In genomic region chr1:54199765-54200518, GRCh38 we compare ENCODE assay signal across 1 cellular context.
TF ChIP-seq lines count a peak whose summit lies in the region.

TSS of gene CYB5RL (minus strand) at chr1:54200030. CDS start at chr1:54195616, 4,414 bp downstream.
TSS of gene MRPL37 (plus strand) at chr1:54200167. CDS start at chr1:54200244, 77 bp downstream.

TF ChIP-seq in GM12878, 131 proteins besides CTCF, POLR2A, EP300 and RAD21 (continued from another document and continues in another):
- TF ChIP-seq, protein P1, sequence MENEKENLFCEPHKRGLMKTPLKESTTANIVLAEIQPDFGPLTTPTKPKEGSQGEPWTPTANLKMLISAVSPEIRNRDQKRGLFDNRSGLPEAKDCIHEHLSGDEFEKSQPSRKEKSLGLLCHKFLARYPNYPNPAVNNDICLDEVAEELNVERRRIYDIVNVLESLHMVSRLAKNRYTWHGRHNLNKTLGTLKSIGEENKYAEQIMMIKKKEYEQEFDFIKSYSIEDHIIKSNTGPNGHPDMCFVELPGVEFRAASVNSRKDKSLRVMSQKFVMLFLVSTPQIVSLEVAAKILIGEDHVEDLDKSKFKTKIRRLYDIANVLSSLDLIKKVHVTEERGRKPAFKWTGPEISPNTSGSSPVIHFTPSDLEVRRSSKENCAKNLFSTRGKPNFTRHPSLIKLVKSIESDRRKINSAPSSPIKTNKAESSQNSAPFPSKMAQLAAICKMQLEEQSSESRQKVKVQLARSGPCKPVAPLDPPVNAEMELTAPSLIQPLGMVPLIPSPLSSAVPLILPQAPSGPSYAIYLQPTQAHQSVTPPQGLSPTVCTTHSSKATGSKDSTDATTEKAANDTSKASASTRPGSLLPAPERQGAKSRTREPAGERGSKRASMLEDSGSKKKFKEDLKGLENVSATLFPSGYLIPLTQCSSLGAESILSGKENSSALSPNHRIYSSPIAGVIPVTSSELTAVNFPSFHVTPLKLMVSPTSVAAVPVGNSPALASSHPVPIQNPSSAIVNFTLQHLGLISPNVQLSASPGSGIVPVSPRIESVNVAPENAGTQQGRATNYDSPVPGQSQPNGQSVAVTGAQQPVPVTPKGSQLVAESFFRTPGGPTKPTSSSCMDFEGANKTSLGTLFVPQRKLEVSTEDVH (IDR thresholded peaks at IDR 0.05; ENCODE audit: low read depth, partially characterized antibody), result no peak
- TF ChIP-seq, protein P2, sequence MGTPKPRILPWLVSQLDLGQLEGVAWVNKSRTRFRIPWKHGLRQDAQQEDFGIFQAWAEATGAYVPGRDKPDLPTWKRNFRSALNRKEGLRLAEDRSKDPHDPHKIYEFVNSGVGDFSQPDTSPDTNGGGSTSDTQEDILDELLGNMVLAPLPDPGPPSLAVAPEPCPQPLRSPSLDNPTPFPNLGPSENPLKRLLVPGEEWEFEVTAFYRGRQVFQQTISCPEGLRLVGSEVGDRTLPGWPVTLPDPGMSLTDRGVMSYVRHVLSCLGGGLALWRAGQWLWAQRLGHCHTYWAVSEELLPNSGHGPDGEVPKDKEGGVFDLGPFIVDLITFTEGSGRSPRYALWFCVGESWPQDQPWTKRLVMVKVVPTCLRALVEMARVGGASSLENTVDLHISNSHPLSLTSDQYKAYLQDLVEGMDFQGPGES (IDR thresholded peaks at IDR 0.05), result peak; percentile 80
- TF ChIP-seq, protein P3, sequence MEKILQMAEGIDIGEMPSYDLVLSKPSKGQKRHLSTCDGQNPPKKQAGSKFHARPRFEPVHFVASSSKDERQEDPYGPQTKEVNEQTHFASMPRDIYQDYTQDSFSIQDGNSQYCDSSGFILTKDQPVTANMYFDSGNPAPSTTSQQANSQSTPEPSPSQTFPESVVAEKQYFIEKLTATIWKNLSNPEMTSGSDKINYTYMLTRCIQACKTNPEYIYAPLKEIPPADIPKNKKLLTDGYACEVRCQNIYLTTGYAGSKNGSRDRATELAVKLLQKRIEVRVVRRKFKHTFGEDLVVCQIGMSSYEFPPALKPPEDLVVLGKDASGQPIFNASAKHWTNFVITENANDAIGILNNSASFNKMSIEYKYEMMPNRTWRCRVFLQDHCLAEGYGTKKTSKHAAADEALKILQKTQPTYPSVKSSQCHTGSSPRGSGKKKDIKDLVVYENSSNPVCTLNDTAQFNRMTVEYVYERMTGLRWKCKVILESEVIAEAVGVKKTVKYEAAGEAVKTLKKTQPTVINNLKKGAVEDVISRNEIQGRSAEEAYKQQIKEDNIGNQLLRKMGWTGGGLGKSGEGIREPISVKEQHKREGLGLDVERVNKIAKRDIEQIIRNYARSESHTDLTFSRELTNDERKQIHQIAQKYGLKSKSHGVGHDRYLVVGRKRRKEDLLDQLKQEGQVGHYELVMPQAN (conservative IDR thresholded peaks at IDR 0.05), result peak; percentile 58; the same call in 1 of the 2 replicates
- no peak for TF ChIP-seq RCOR1 (conservative IDR thresholded peaks at IDR 0.05; ENCODE audit: low read depth, low read length)
- no peak for TF ChIP-seq SMC3 (IDR thresholded peaks at IDR 0.05; ENCODE audit: borderline replicate concordance, low read length)
- TF ChIP-seq SIN3A (IDR thresholded peaks at IDR 0.05; ENCODE audit: low read depth, low read length), result peak; percentile 73
- TF ChIP-seq FOS (IDR thresholded peaks at IDR 0.05; ENCODE audit: borderline replicate concordance, extremely low read depth, insufficient read length), result peak; percentile 66
- no peak for TF ChIP-seq ZBTB33 (IDR thresholded peaks at IDR 0.05)
- peak; percentile 19 for TF ChIP-seq SKIL (IDR thresholded peaks at IDR 0.05; ENCODE audit: low read depth, poor library complexity, severe bottlenecking)
- no peak for TF ChIP-seq GATAD2B (conservative IDR thresholded peaks at IDR 0.05; ENCODE audit: low read depth)
- TF ChIP-seq, protein P4, sequence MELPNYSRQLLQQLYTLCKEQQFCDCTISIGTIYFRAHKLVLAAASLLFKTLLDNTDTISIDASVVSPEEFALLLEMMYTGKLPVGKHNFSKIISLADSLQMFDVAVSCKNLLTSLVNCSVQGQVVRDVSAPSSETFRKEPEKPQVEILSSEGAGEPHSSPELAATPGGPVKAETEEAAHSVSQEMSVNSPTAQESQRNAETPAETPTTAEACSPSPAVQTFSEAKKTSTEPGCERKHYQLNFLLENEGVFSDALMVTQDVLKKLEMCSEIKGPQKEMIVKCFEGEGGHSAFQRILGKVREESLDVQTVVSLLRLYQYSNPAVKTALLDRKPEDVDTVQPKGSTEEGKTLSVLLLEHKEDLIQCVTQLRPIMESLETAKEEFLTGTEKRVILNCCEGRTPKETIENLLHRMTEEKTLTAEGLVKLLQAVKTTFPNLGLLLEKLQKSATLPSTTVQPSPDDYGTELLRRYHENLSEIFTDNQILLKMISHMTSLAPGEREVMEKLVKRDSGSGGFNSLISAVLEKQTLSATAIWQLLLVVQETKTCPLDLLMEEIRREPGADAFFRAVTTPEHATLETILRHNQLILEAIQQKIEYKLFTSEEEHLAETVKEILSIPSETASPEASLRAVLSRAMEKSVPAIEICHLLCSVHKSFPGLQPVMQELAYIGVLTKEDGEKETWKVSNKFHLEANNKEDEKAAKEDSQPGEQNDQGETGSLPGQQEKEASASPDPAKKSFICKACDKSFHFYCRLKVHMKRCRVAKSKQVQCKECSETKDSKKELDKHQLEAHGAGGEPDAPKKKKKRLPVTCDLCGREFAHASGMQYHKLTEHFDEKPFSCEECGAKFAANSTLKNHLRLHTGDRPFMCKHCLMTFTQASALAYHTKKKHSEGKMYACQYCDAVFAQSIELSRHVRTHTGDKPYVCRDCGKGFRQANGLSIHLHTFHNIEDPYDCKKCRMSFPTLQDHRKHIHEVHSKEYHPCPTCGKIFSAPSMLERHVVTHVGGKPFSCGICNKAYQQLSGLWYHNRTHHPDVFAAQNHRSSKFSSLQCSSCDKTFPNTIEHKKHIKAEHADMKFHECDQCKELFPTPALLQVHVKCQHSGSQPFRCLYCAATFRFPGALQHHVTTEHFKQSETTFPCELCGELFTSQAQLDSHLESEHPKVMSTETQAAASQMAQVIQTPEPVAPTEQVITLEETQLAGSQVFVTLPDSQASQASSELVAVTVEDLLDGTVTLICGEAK (IDR thresholded peaks at IDR 0.05; ENCODE audit: borderline replicate concordance), result no peak
- TF ChIP-seq STAT3 (IDR thresholded peaks at IDR 0.05; ENCODE audit: low read depth, low read length), result no peak
- TF ChIP-seq MLLT1 (IDR thresholded peaks at IDR 0.05), result no peak
- 0 out of 2 replicates have a peak, but pooled peaks have one; percentile 59 for TF ChIP-seq TCF3 (IDR thresholded peaks at IDR 0.05; ENCODE audit: borderline replicate concordance, insufficient read depth, low read depth, low read length)
- no peak for TF ChIP-seq NRF1 (conservative IDR thresholded peaks at IDR 0.05; ENCODE audit: low read depth, low read length)
- TF ChIP-seq, protein P5, sequence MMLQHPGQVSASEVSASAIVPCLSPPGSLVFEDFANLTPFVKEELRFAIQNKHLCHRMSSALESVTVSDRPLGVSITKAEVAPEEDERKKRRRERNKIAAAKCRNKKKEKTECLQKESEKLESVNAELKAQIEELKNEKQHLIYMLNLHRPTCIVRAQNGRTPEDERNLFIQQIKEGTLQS (IDR thresholded peaks at IDR 0.05; ENCODE audit: borderline replicate concordance, extremely low read depth, low read depth, low read length), result no peak
- TF ChIP-seq FOXM1 (IDR thresholded peaks at IDR 0.05; ENCODE audit: low read depth, low read length), result no peak
- no peak for TF ChIP-seq SRF (IDR thresholded peaks at IDR 0.05; ENCODE audit: low read depth in 2 of 2, low read length in 2 of 2)
- no peak; the same call in 1 of the 2 replicates for TF ChIP-seq ZNF687 (IDR thresholded peaks at IDR 0.05)
- no peak for TF ChIP-seq NFIC (IDR thresholded peaks at IDR 0.05; ENCODE audit: low read depth, low read length)
- no peak for TF ChIP-seq ZNF592 (IDR thresholded peaks at IDR 0.05)
- TF ChIP-seq BHLHE40 (IDR thresholded peaks at IDR 0.05; ENCODE audit: borderline replicate concordance in 1 of 2, low read depth in 2 of 2, low read length in 1 of 2), result peak; percentile 99 to 100
- no peak for TF ChIP-seq RELA (IDR thresholded peaks at IDR 0.05; ENCODE audit: borderline replicate concordance, partially characterized antibody)
- TF ChIP-seq MTA3 (IDR thresholded peaks at IDR 0.05; ENCODE audit: borderline replicate concordance, low read length), result no peak
- 0 out of 2 replicates have a peak, but pooled peaks have one; percentile 25 for TF ChIP-seq MTA2 (IDR thresholded peaks at IDR 0.05; ENCODE audit: low read depth)
